Comparison of ENCODE assay signal across 1 cellular context in the genomic region with DNA sequence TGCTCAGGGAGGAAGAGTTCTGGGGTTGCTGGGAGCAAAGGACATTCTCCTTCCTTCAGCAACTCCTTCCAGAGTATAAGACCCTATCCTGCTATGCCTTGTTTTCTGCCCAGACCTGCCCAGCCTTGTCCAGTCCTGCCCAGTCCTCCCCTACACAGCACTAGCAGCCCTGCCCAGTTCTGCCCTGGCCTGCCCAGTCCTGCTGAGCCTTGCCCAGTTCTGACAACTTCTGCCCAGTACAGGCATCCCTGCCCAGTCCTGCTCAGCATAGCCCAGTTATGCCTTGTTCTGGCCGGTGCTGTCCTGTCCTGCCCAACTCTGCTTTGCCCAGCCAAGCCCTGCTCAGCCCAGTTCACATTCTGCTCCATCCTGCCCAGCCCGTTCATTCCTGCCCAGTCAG.
TF ChIP-seq lines count a peak whose summit lies in the region.

No MANE protein-coding gene starts in this region.

TF ChIP-seq in A549, 52 proteins besides CTCF, POLR2A, EP300 and RAD21:
- no peak for TF ChIP-seq BHLHE40 (IDR thresholded peaks at IDR 0.05; ENCODE audit: low read depth, low read length)
TF ChIP-seq in A549: peak in this region for 0.
